In genomic region chr3:43769097-43769470, GRCh38 we compare ENCODE assay signal across 8 cellular contexts.
DNase-seq lines count a peak whose midpoint lies in the region; ATAC-seq and TF ChIP-seq lines count a peak whose summit lies in the region.

No MANE protein-coding gene starts in this region.

- H3K27ac Mint-ChIP-seq in nephron (peak overlapping the region in 1 of 3 experiments; percentile 8), endothelial cell (ENCODE audit: unreplicated experiment) (no peak overlapping the region)
- no peak overlapping the region for H3K27ac Mint-ChIP-seq in activated T-helper 2 cell treated with anti-CD3 and anti-CD28 coated beads, Interferon-gamma antibody, Interleukin-2, Interleukin-4, amounts not matched to agents 10 μg/mL and 5 μg/mL and 100 μg/mL, durations not matched to agents 14 hours and 24 hours and 36 hours

- H3K27me3 Mint-ChIP-seq in nephron (ENCODE audit: low read depth) = peaks cover 24% of the 10 kb centered on the region
- H3K27me3 Mint-ChIP-seq in endothelial cell (ENCODE audit: unreplicated experiment) = no peaks in the 10 kb centered on the region
- peaks cover 13% of the 10 kb centered on the region for H3K27me3 Mint-ChIP-seq in activated T-helper 2 cell treated with anti-CD3 and anti-CD28 coated beads, Interferon-gamma antibody, Interleukin-2, Interleukin-4, amounts not matched to agents 10 μg/mL and 5 μg/mL and 100 μg/mL, durations not matched to agents 14 hours and 24 hours and 36 hours (ENCODE audit: low read depth)

- WGBS in right cardiac atrium = 13% methylated on average over 2 of the region's 2 CpGs

- TF ChIP-seq CTCF in choroid plexus epithelial cell (conservative IDR thresholded peaks at IDR 0.05; ENCODE audit: low read depth, low read length) (no peak), nephron (IDR thresholded peaks at IDR 0.05; ENCODE audit: unreplicated experiment in 3 of 3) (no peak), endothelial cell (IDR thresholded peaks at IDR 0.05; ENCODE audit: unreplicated experiment) (no peak), foreskin fibroblast (IDR thresholded peaks at IDR 0.05; ENCODE audit: low read depth, low read length) (no peak)

- H3K36me3 Mint-ChIP-seq in nephron (ENCODE audit: low read depth) = no peaks in the 10 kb centered on the region
- no peaks in the 10 kb centered on the region for H3K36me3 Mint-ChIP-seq in endothelial cell (ENCODE audit: low read depth, unreplicated experiment)
- no peaks in the 10 kb centered on the region for H3K36me3 Mint-ChIP-seq in activated T-helper 2 cell treated with anti-CD3 and anti-CD28 coated beads, Interferon-gamma antibody, Interleukin-2, Interleukin-4, amounts not matched to agents 10 μg/mL and 5 μg/mL and 100 μg/mL, durations not matched to agents 14 hours and 24 hours and 36 hours (ENCODE audit: low read depth)

- intact Hi-C loops in right cardiac atrium (cut with DNase I) = no loop called here
- intact Hi-C loops in Right ventricle myocardium inferior (cut with DNase I) = no loop called here
- intact Hi-C loops in activated T-helper 2 cell treated with anti-CD3 and anti-CD28 coated beads, Interferon-gamma antibody, Interleukin-2, Interleukin-4, amounts not matched to agents 10 μg/mL and 5 μg/mL and 100 μg/mL, durations not matched to agents 14 hours and 24 hours and 36 hours (cut with micrococcal nuclease) = loop anchor here (1.0 kb wide), 1 partner anchor 429 kb away; no protein-coding TSS in a partner anchor

- peak overlapping the region; percentile 92 for H3K27ac ChIP-seq in right cardiac atrium (ENCODE audit: low read length)

- H3K4me3 ChIP-seq in right cardiac atrium (ENCODE audit: low read length) (no peak overlapping the region), choroid plexus epithelial cell (ENCODE audit: low read depth, low read length) (peak overlapping the region; percentile 33), foreskin fibroblast (ENCODE audit: low read depth in 1 of 2, low read length in 2 of 2) (peak overlapping the region in 1 of 2 donors; percentile 44)

- H3K9me3 Mint-ChIP-seq in nephron = no peaks in the 10 kb centered on the region
- H3K9me3 Mint-ChIP-seq in endothelial cell (ENCODE audit: unreplicated experiment) = no peaks in the 10 kb centered on the region
- no peaks in the 10 kb centered on the region for H3K9me3 Mint-ChIP-seq in activated T-helper 2 cell treated with anti-CD3 and anti-CD28 coated beads, Interferon-gamma antibody, Interleukin-2, Interleukin-4, amounts not matched to agents 10 μg/mL and 5 μg/mL and 100 μg/mL, durations not matched to agents 14 hours and 24 hours and 36 hours

- no peak for DNase-seq in right cardiac atrium
- no peak for DNase-seq in Right ventricle myocardium inferior (ENCODE audit: missing footprints)
- DNase-seq in choroid plexus epithelial cell (ENCODE audit: low read depth) = no peak
- DNase-seq in endothelial cell (ENCODE audit: low spot score) = no peak
- DNase-seq in activated T-helper 2 cell treated with anti-CD3 and anti-CD28 coated beads, Interferon-gamma antibody, Interleukin-2, Interleukin-4, amounts not matched to agents 10 μg/mL and 5 μg/mL and 100 μg/mL, durations not matched to agents 14 hours and 24 hours and 36 hours (ENCODE audit: low spot score) = no peak
- DNase-seq in foreskin fibroblast = no peak
- no peak for DNase-seq in GM19240 (ENCODE audit: insufficient read length, low spot score)

- peaks cover 20% of the 10 kb centered on the region for H3K4me1 ChIP-seq in right cardiac atrium (ENCODE audit: control insufficient read depth, insufficient read depth, low read length)

- peaks cover 20% of the 10 kb centered on the region for H3K4me1 Mint-ChIP-seq in nephron
- H3K4me1 Mint-ChIP-seq in endothelial cell (ENCODE audit: unreplicated experiment) = peaks cover 4% of the 10 kb centered on the region
- peaks cover 16% of the 10 kb centered on the region for H3K4me1 Mint-ChIP-seq in activated T-helper 2 cell treated with anti-CD3 and anti-CD28 coated beads, Interferon-gamma antibody, Interleukin-2, Interleukin-4, amounts not matched to agents 10 μg/mL and 5 μg/mL and 100 μg/mL, durations not matched to agents 14 hours and 24 hours and 36 hours (ENCODE audit: low read depth)

- peak overlapping the region; percentile 61 to 77 (median 71) for H3K4me3 Mint-ChIP-seq in nephron
- H3K4me3 Mint-ChIP-seq in endothelial cell (ENCODE audit: unreplicated experiment) = no peak overlapping the region
- no peak overlapping the region for H3K4me3 Mint-ChIP-seq in activated T-helper 2 cell treated with anti-CD3 and anti-CD28 coated beads, Interferon-gamma antibody, Interleukin-2, Interleukin-4, amounts not matched to agents 10 μg/mL and 5 μg/mL and 100 μg/mL, durations not matched to agents 14 hours and 24 hours and 36 hours (ENCODE audit: low read depth)

- no peaks in the 10 kb centered on the region for H3K9me3 ChIP-seq in right cardiac atrium (ENCODE audit: control insufficient read depth, low read length)

- ATAC-seq in right cardiac atrium (no peak), Right ventricle myocardium inferior (no peak)

- H3K27me3 ChIP-seq in right cardiac atrium (ENCODE audit: control insufficient read depth, insufficient read depth) = no peaks in the 10 kb centered on the region

Comparison
In these comparisons a context has a peak if more than half of its experiments do, and no peak if none do; other contexts are left out.
1. H3K4me3 Mint-ChIP-seq: peak in nephron (3 of 3); none in endothelial cell (single experiment) and activated T-helper 2 cell treated with anti-CD3 and anti-CD28 coated beads, Interferon-gamma antibody, Interleukin-2, Interleukin-4, amounts not matched to agents 10 μg/mL and 5 μg/mL and 100 μg/mL, durations not matched to agents 14 hours and 24 hours and 36 hours (single experiment).